Comparison of ENCODE assay signal across 23 cellular contexts in genomic region chr12:111084605-111085004, GRCh38. TPM values are rescaled to one million over a fixed set of nuclear protein-coding genes. Genes with fewer than 3 reads are reported as not detected.
A peak's percentile ranks its signal among the peaks of the same experiment; 100 is the strongest.
DNase-seq lines count a peak whose midpoint lies in the region; ATAC-seq and TF ChIP-seq lines count a peak whose summit lies in the region.
"Had no signal": no experiment of that assay in that cellular context is flagged by ENCODE, and none has a peak within 500 bp of the region (broad histone marks: within the 10 kb centered on the region; RNA-seq: fewer than 3 reads in every experiment).

No MANE protein-coding gene starts in this region.

- H4K20me1 ChIP-seq in OCI-LY3 (ENCODE audit: insufficient read depth, low read length), result no peaks in the 10 kb centered on the region
- H4K20me1 ChIP-seq: BLaER1 treated with 17β-estradiol and CSF1 and Interleukin-3, amounts not matched to agents 10 nM and 100 nM had no signal

- intact Hi-C loops in dendritic cell treated with granulocyte-macrophage colony-stimulating factor and Interleukin-4, amounts not matched to agents 40 ng/mL and 50 ng/mL, for 4 days (cut with micrococcal nuclease), result no loop called here
- intact Hi-C loops in activated naive CD4-positive, alpha-beta T cell treated with anti-CD3 and anti-CD28 coated beads for 36 hours (cut with micrococcal nuclease), result no loop called here
- intact Hi-C loops in lower leg skin (cut with DNase I; ENCODE audit: low total_unique reads), result no loop called here

- H3K36me3 ChIP-seq in OCI-LY3 (replicated peaks; ENCODE audit: low read depth, low read length), result no peaks in the 10 kb centered on the region
- H3K36me3 ChIP-seq: BE2C; BLaER1 treated with 17β-estradiol and CSF1 and Interleukin-3, amounts not matched to agents 10 nM and 100 nM had no signal

- no peak for DNase-seq in progenitor cell of endocrine pancreas (ENCODE audit: low spot score, unreplicated experiment)
- no peak for DNase-seq in activated naive CD4-positive, alpha-beta T cell treated with anti-CD3 and anti-CD28 coated beads for 36 hours
- no peak for DNase-seq in lower leg skin (ENCODE audit: low spot score in 2 of 2)
- DNase-seq in NCI-H2171 treated with DMSO at 0.1 percent for 48 hours (lab: John Stamatoyannopoulos, UW), result no peak
- DNase-seq: 8988T; ACHN; AML-193; BE2C; CD4-positive, alpha-beta T cell; CD8-positive, alpha-beta memory T cell; DMS 273 treated with DMSO at 0.1 percent for 48 hours; DMS79; EL; GDM1; HCEC 1CT had no signal

- H3K27ac ChIP-seq in OCI-LY3 (ENCODE audit: low read length), result no peak overlapping the region
- H3K27ac ChIP-seq: A549; BLaER1 treated with 17β-estradiol and CSF1 and Interleukin-3, amounts not matched to agents 10 nM and 100 nM had no signal

- H3K4me1 Mint-ChIP-seq in dendritic cell treated with granulocyte-macrophage colony-stimulating factor and Interleukin-4, amounts not matched to agents 40 ng/mL and 50 ng/mL, for 4 days (ENCODE audit: low read depth), result peaks cover 17% of the 10 kb centered on the region
- peaks cover 52% of the 10 kb centered on the region for H3K4me1 Mint-ChIP-seq in progenitor cell of endocrine pancreas (ENCODE audit: low read depth)
- no peaks in the 10 kb centered on the region for H3K4me1 Mint-ChIP-seq in activated naive CD4-positive, alpha-beta T cell treated with anti-CD3 and anti-CD28 coated beads for 36 hours (ENCODE audit: low read depth)
- H3K4me1 Mint-ChIP-seq: CD8-positive, alpha-beta memory T cell had no signal

- no peaks in the 10 kb centered on the region for H3K9me3 Mint-ChIP-seq in dendritic cell treated with granulocyte-macrophage colony-stimulating factor and Interleukin-4, amounts not matched to agents 40 ng/mL and 50 ng/mL, for 4 days
- no peaks in the 10 kb centered on the region for H3K9me3 Mint-ChIP-seq in progenitor cell of endocrine pancreas (ENCODE audit: low read depth)
- no peaks in the 10 kb centered on the region for H3K9me3 Mint-ChIP-seq in activated naive CD4-positive, alpha-beta T cell treated with anti-CD3 and anti-CD28 coated beads for 36 hours
- H3K9me3 Mint-ChIP-seq: CD14-positive monocyte; CD4-positive, alpha-beta T cell; CD8-positive, alpha-beta memory T cell; GM23338 had no signal

- H3K4me3 ChIP-seq in OCI-LY3 (ENCODE audit: low read length) (no peak overlapping the region), lower leg skin (ENCODE audit: low read depth, poor library complexity, severe bottlenecking) (no peak overlapping the region)
- H3K4me3 ChIP-seq: A549; BLaER1 treated with 17β-estradiol and CSF1 and Interleukin-3, amounts not matched to agents 10 nM and 100 nM; GM12878; GM23338 had no signal

- TF ChIP-seq POLR2A in lower leg skin (IDR thresholded peaks at IDR 0.05), result no peak

- 86 to 87% methylated on average over 15 of the region's 15 CpGs for WGBS in lower leg skin, 2 donors

- H3K27ac Mint-ChIP-seq in dendritic cell treated with granulocyte-macrophage colony-stimulating factor and Interleukin-4, amounts not matched to agents 40 ng/mL and 50 ng/mL, for 4 days, result peak overlapping the region; percentile 24
- H3K27ac Mint-ChIP-seq in progenitor cell of endocrine pancreas, result peak overlapping the region; percentile 17
- H3K27ac Mint-ChIP-seq in activated naive CD4-positive, alpha-beta T cell treated with anti-CD3 and anti-CD28 coated beads for 36 hours, result no peak overlapping the region
- H3K27ac Mint-ChIP-seq: CD4-positive, alpha-beta T cell; CD8-positive, alpha-beta memory T cell; GM23338 had no signal

- H3K9ac ChIP-seq in OCI-LY3 (ENCODE audit: low read length), result no peak overlapping the region
- H3K9ac ChIP-seq: BLaER1 treated with 17β-estradiol and CSF1 and Interleukin-3, amounts not matched to agents 10 nM and 100 nM had no signal

- peak overlapping the region; percentile 27; the same call in 1 of the 2 replicates for H3K4me2 ChIP-seq in OCI-LY3 (ENCODE audit: low read length)
- H3K4me2 ChIP-seq: BLaER1 treated with 17β-estradiol and CSF1 and Interleukin-3, amounts not matched to agents 10 nM and 100 nM; GM23338 had no signal

- ATAC-seq in HG02870 (IDR thresholded peaks at IDR 0.05; ENCODE audit: unreplicated experiment), result no peak
- ATAC-seq: GM12878 had no signal

- peaks cover 15% of the 10 kb centered on the region for H3K27me3 Mint-ChIP-seq in dendritic cell treated with granulocyte-macrophage colony-stimulating factor and Interleukin-4, amounts not matched to agents 40 ng/mL and 50 ng/mL, for 4 days
- no peaks in the 10 kb centered on the region for H3K27me3 Mint-ChIP-seq in progenitor cell of endocrine pancreas
- H3K27me3 Mint-ChIP-seq in activated naive CD4-positive, alpha-beta T cell treated with anti-CD3 and anti-CD28 coated beads for 36 hours (ENCODE audit: low read depth), result no peaks in the 10 kb centered on the region

- TF ChIP-seq CTCF in OCI-LY3 (IDR thresholded peaks at IDR 0.05; ENCODE audit: low read depth, low read length) (no peak), progenitor cell of endocrine pancreas (IDR thresholded peaks at IDR 0.05; ENCODE audit: unreplicated experiment) (no peak), lower leg skin (IDR thresholded peaks at IDR 0.05) (no peak)

- peaks cover 26% of the 10 kb centered on the region for H3K27me3 ChIP-seq in OCI-LY3 (ENCODE audit: low read depth, low read length)
- H3K27me3 ChIP-seq: BE2C; BLaER1 treated with 17β-estradiol and CSF1 and Interleukin-3, amounts not matched to agents 10 nM and 100 nM had no signal

- CTCF ChIA-PET in activated naive CD4-positive, alpha-beta T cell treated with anti-CD3 and anti-CD28 coated beads for 36 hours (lab: Charles Lee), result no interaction called here

- H3K4me1 ChIP-seq in OCI-LY3 (ENCODE audit: low read length), result peaks cover 17% of the 10 kb centered on the region
- H3K4me1 ChIP-seq: A549, BE2C had no signal

- H2AFZ ChIP-seq in OCI-LY3 (ENCODE audit: low read depth, low read length), result no peak overlapping the region
- H2AFZ ChIP-seq: GM23338 had no signal

- no peaks in the 10 kb centered on the region for H3K9me3 ChIP-seq in OCI-LY3 (ENCODE audit: insufficient read depth, low read length)
- H3K9me3 ChIP-seq: A549, BE2C had no signal

- H3K79me2 ChIP-seq in OCI-LY3 (ENCODE audit: low read length), result no peaks in the 10 kb centered on the region

- H3K36me3 Mint-ChIP-seq in dendritic cell treated with granulocyte-macrophage colony-stimulating factor and Interleukin-4, amounts not matched to agents 40 ng/mL and 50 ng/mL, for 4 days (ENCODE audit: low read depth), result no peaks in the 10 kb centered on the region
- H3K36me3 Mint-ChIP-seq in progenitor cell of endocrine pancreas (ENCODE audit: insufficient read depth), result peaks cover 10% of the 10 kb centered on the region
- H3K36me3 Mint-ChIP-seq in activated naive CD4-positive, alpha-beta T cell treated with anti-CD3 and anti-CD28 coated beads for 36 hours (ENCODE audit: low read depth), result no peaks in the 10 kb centered on the region
- H3K36me3 Mint-ChIP-seq: CD14-positive monocyte; CD8-positive, alpha-beta memory T cell had no signal

- H3K4me3 Mint-ChIP-seq in dendritic cell treated with granulocyte-macrophage colony-stimulating factor and Interleukin-4, amounts not matched to agents 40 ng/mL and 50 ng/mL, for 4 days, result no peak overlapping the region
- H3K4me3 Mint-ChIP-seq in progenitor cell of endocrine pancreas (ENCODE audit: low read depth), result no peak overlapping the region
- no peak overlapping the region for H3K4me3 Mint-ChIP-seq in activated naive CD4-positive, alpha-beta T cell treated with anti-CD3 and anti-CD28 coated beads for 36 hours
- H3K4me3 Mint-ChIP-seq: CD14-positive monocyte; CD4-positive, alpha-beta T cell; CD8-positive, alpha-beta memory T cell; GM23338 had no signal

RNA-seq across cellular contexts. Expression of gene CUX2, which starts 50.6 kb away (rescaled TPM):
- total RNA-seq in progenitor cell of endocrine pancreas (49.6 and 58.1 TPM in 2 replicates), lower leg skin (1 to 10 TPM in 1 of 4 donors, under 1 TPM in 2, not detected in 1; 0.21 to 1.5 (median 0.61) TPM)
- total RNA-seq in activated naive CD4-positive, alpha-beta T cell treated with anti-CD3 and anti-CD28 coated beads for 36 hours, result under 1 TPM in 1 of 2 experiments, not detected in 1; 0.10 TPM
- total RNA-seq: CD8-positive, alpha-beta memory T cell had no signal

Comparison
In these comparisons a context has a peak if more than half of its experiments do, and no peak if none do; other contexts are left out.
1. RNA of gene CUX2, which starts 50.6 kb away (total RNA-seq): 49.6 to 58.1 TPM in progenitor cell of endocrine pancreas; 0.21 to 1.5 TPM in lower leg skin and 0.10 TPM in activated naive CD4-positive, alpha-beta T cell treated with anti-CD3 and anti-CD28 coated beads for 36 hours; every median in the first group is over 10 times any median in the second.